13 cellular contexts compared by ENCODE assay signal in the genomic region with DNA sequence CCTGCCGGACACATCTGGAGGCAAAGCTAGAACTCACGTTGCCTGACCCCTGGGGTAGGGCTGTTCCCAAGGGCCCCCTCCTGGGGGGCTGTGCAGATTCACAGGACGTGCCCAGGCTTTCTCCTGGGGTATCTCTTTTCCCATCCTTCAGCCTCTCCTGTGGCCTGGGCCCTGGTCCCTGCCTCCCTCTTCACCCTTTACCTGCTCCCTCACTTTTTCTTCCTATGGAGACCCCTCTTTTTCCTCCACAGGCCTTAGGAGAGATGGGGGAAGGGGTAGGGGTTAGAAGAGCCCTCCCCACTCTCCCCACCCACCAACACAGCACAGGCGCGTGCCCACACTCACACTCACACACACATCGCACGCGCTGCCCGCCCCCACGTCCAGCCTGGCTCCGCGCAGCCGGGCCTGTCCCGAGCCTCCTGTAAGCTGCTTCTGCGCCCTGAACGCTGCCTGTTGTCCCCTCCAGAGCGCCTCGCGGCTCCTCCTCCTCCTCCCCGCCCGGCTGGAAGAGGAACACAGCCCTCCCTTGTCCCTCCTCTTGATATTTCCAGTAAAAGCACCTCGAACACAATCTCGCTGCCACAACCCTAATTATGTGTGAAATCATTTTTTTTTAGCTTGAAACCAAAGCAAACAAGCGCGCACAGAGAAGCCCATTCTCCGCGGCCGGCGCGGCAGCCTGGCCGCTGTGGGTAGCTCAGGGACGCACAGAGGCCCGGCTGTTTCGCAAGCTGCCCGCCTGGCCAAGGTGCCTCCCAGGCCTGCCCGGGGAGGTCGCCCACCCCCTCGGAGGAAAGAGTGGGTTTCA. TPM values are rescaled to one million over a fixed set of nuclear protein-coding genes. Genes with fewer than 3 reads are reported as not detected.
DNase-seq lines count a peak whose midpoint lies in the region; ATAC-seq and TF ChIP-seq lines count a peak whose summit lies in the region.
"Had no signal": no experiment of that assay in that cellular context is flagged by ENCODE, and none has a peak within 500 bp of the region (broad histone marks: within the 10 kb centered on the region; RNA-seq: fewer than 3 reads in every experiment).

No MANE protein-coding gene starts in this region.

- H3K9me3 ChIP-seq in fibroblast of lung (ENCODE audit: control insufficient read depth, insufficient read depth, low read depth, low read length): no peaks in the 10 kb centered on the region
- no peaks in the 10 kb centered on the region for H3K9me3 ChIP-seq in psoas muscle
- H3K9me3 ChIP-seq in HAP-1: no peaks in the 10 kb centered on the region

- in situ Hi-C loops in HAP-1 (cut with MboI; ENCODE audit: low sequenced_read_pairs): no loop called here

- H2AFZ ChIP-seq in fibroblast of lung (ENCODE audit: low read length): peak overlapping the region; percentile 25

- H3K27ac ChIP-seq in fibroblast of lung (ENCODE audit: insufficient read depth, low read length) (no peak overlapping the region), psoas muscle (no peak overlapping the region)

- H3K9me3 Mint-ChIP-seq in nephron progenitor cell: peaks cover 18% of the 10 kb centered on the region

- intact Hi-C loops in psoas muscle (cut with DNase I): no loop called here

- H4K20me1 ChIP-seq in fibroblast of lung (ENCODE audit: control insufficient read depth, extremely low read depth, insufficient read depth, low read length): no peaks in the 10 kb centered on the region

- peaks cover 33% of the 10 kb centered on the region for H3K27me3 Mint-ChIP-seq in nephron progenitor cell (ENCODE audit: low read depth, poor library complexity)

- H3K27me3 ChIP-seq in fibroblast of lung (ENCODE audit: control insufficient read depth, insufficient read depth, low read length): peaks cover 6% of the 10 kb centered on the region
- peaks cover 0 to 44% (median 9%) of the 10 kb centered on the region in 3 donors for H3K27me3 ChIP-seq in psoas muscle (ENCODE audit: insufficient read depth in 3 of 3, low read length in 2 of 3)
- peaks cover 7% of the 10 kb centered on the region; the same call in 1 of the 2 replicates for H3K27me3 ChIP-seq in HAP-1 (ENCODE audit: low read depth)

- H3K4me2 ChIP-seq in fibroblast of lung (ENCODE audit: extremely low read depth, insufficient read depth, low read length): peak overlapping the region; percentile 51

- H3K36me3 ChIP-seq in fibroblast of lung (ENCODE audit: control insufficient read depth, insufficient read depth, low read length) (no peaks in the 10 kb centered on the region), psoas muscle (ENCODE audit: insufficient read depth in 1 of 2, low read depth in 1 of 2) (no peaks in the 10 kb centered on the region), HAP-1 (replicated peaks) (no peaks in the 10 kb centered on the region)

- H3K27ac Mint-ChIP-seq in nephron progenitor cell: no peak overlapping the region

- no peaks in the 10 kb centered on the region for H3K4me1 Mint-ChIP-seq in nephron progenitor cell

- H3K4me3 ChIP-seq in fibroblast of lung (replicated peaks in 1 of 4; ENCODE audit: control extremely low read depth in 1 of 4, insufficient read depth in 1 of 4, low read depth in 3 of 4, low read length in 4 of 4) (peak overlapping the region in 1 of 4 experiments; percentile 32), psoas muscle (no peak overlapping the region), HAP-1 (no peak overlapping the region)

- 4 to 7% (median 4%) methylated on average over 32 to 38 of the region's 38 CpGs for WGBS in psoas muscle, 3 donors

- H3K36me3 Mint-ChIP-seq in nephron progenitor cell (ENCODE audit: low read depth): no peaks in the 10 kb centered on the region

- TF ChIP-seq CTCF in fibroblast of lung (conservative IDR thresholded peaks at IDR 0.05 in 1 of 2, IDR thresholded peaks at IDR 0.05 in 1 of 2; ENCODE audit: low read depth in 1 of 2, low read length in 2 of 2): no peak
- no peak for TF ChIP-seq CTCF in nephron progenitor cell (IDR thresholded peaks at IDR 0.05)
- no peak for TF ChIP-seq CTCF in psoas muscle (IDR thresholded peaks at IDR 0.05)

- no peaks in the 10 kb centered on the region for H3K79me2 ChIP-seq in fibroblast of lung (ENCODE audit: control insufficient read depth, insufficient read depth, low read length)

- H3K9ac ChIP-seq in fibroblast of lung (ENCODE audit: insufficient read depth, low read length): no peak overlapping the region

- H3K4me1 ChIP-seq in fibroblast of lung (ENCODE audit: control insufficient read depth, extremely low read depth, insufficient read depth, low read length) (no peaks in the 10 kb centered on the region), psoas muscle (no peaks in the 10 kb centered on the region), HAP-1 (no peaks in the 10 kb centered on the region)
- H3K4me1 ChIP-seq: Caco-2 had no signal

- H3K4me3 Mint-ChIP-seq in nephron progenitor cell: peak overlapping the region; percentile 81

- DNase-seq in AG20443 (ENCODE audit: low spot score): peak; percentile 56
- peak; percentile 36 for DNase-seq in NCI-H2227 (lab: John Stamatoyannopoulos, UW; ENCODE audit: unreplicated experiment)
- DNase-seq in fibroblast of lung (ENCODE audit: low read depth in 2 of 2): peak in 1 of 2 donors; percentile 32
- peak; percentile 49 for DNase-seq in nephron progenitor cell
- no peak for DNase-seq in psoas muscle
- no peak for DNase-seq in HAP-1 (ENCODE audit: low spot score in 2 of 2)
- DNase-seq in AML-193 (lab: John Stamatoyannopoulos, UW): no peak
- DNase-seq: activated CD8-positive, alpha-beta memory T cell treated with anti-CD3 and anti-CD28 coated beads for 24 hours; Caco-2; NCI-H2081 treated with DMSO at 0.1 percent for 48 hours; SIG-M5; stimulated activated CD4-positive, alpha-beta T cell treated with anti-CD3 and anti-CD28 coated beads, Interleukin-1b, Interleukin-23, amount 100 ng/mL, for 48 hours had no signal

- ATAC-seq in psoas muscle (no peak), GM18502 (IDR thresholded peaks at IDR 0.05; ENCODE audit: poor library complexity, unreplicated experiment) (no peak)

RNA-seq across cellular contexts. Expression of a gene that starts 33.9 kb away (rescaled TPM):
- total RNA-seq in fibroblast of lung (under 0.01 TPM in 2 replicates), psoas muscle (under 1 TPM; 0.06 to 0.17 (median 0.10) TPM)
- polyA plus RNA-seq in fibroblast of lung (1.6 and 3.0 TPM in 2 replicates), psoas muscle (under 1 TPM; 0.09 to 0.69 (median 0.21) TPM)
- 3.1 and 10.5 TPM in 2 replicates for polyA plus RNA-seq in fibroblast of lung (2012)
- 2.2 and 11.6 TPM in 2 replicates for polyA minus RNA-seq in fibroblast of lung (ENCODE audit: low replicate concordance)
- total RNA-seq: Caco-2 had no signal

Comparison
In these comparisons a context has a peak if more than half of its experiments do, and no peak if none do; other contexts are left out.
1. DNase-seq: peak in AG20443 (single experiment), NCI-H2227 (single experiment) and nephron progenitor cell (single experiment); none in psoas muscle (0 of 2), HAP-1 (0 of 2) and AML-193 (0 of 2).